8 cellular contexts compared by ENCODE assay signal in the genomic region with DNA sequence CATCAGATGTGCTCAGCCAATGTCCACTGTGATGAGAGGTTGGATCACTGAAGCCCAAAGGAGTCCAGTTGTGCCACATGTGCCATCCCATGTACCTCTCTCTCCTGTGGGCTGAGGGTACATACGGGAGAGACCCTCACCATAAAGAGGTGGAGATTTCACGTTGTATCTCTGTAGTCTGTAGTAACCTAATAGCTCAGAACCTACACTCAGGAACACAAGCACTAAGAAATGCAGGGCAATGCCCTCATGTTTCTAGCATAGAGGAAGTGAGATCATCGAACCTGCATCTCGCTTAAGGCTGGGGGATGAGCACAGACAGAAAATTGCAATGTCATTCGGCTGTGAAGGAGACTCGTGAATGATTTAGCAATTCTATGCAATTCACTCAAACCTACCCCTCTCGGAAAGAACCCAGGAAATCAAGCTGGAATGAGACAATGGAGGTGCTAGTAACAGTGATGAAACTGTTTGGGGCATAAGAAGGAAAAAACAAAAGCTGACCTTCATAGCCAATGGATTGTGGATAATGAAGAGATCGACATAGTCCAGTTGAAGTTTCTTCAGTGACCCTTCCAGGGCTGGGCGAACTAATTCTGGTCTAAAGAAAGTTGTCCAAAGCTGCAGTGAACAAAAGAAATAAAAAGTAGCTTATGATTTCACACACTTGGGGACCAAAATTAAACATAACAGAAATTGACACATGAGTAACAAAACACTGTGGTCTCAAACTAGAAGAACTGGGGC.
DNase-seq lines count a peak whose midpoint lies in the region; ATAC-seq and TF ChIP-seq lines count a peak whose summit lies in the region.

No MANE protein-coding gene starts in this region.

- no peak overlapping the region for H4K8ac ChIP-seq in mesendoderm (ENCODE audit: low read depth, low read length)

- peaks cover 6% of the 10 kb centered on the region for H3K4me1 ChIP-seq in mesendoderm (ENCODE audit: control insufficient read depth, low read depth, low read length)

- H3K4me1 Mint-ChIP-seq in activated T-cell treated with anti-CD3 and anti-CD28 coated beads, Interleukin-2, amount 50 U/mL, for 4 hours (ENCODE audit: low read depth), result peaks cover 13% of the 10 kb centered on the region
- peaks cover 26% of the 10 kb centered on the region for H3K4me1 Mint-ChIP-seq in WTC11
- peaks cover 4% of the 10 kb centered on the region for H3K4me1 Mint-ChIP-seq in endothelial cell (ENCODE audit: unreplicated experiment)

- H2BK15ac ChIP-seq in mesendoderm (replicated peaks; ENCODE audit: low read depth), result no peak overlapping the region

- no peak overlapping the region for H3K27ac ChIP-seq in mesendoderm (ENCODE audit: low read depth, low read length)

- H3K4ac ChIP-seq in mesendoderm (ENCODE audit: low read depth, low read length), result no peak overlapping the region

- H3K9me3 Mint-ChIP-seq in activated T-cell treated with anti-CD3 and anti-CD28 coated beads, Interleukin-2, amount 50 U/mL, for 4 hours, result no peaks in the 10 kb centered on the region
- H3K9me3 Mint-ChIP-seq in WTC11, result peaks cover 4% of the 10 kb centered on the region
- no peaks in the 10 kb centered on the region for H3K9me3 Mint-ChIP-seq in endothelial cell (ENCODE audit: unreplicated experiment)

- peak overlapping the region; percentile 9 for H3K18ac ChIP-seq in mesendoderm (ENCODE audit: low read length)

- no peak for TF ChIP-seq CTCF in WTC11 (IDR thresholded peaks at IDR 0.05)
- TF ChIP-seq CTCF in endothelial cell (IDR thresholded peaks at IDR 0.05; ENCODE audit: unreplicated experiment), result no peak

- WGBS in mesendoderm (ENCODE audit: extremely low coverage, insufficient coverage, low lambda C conversion rate), result no CpG with 5 or more reads among the region's 9 CpGs

- H3K79me1 ChIP-seq in mesendoderm (ENCODE audit: low read length), result no peaks in the 10 kb centered on the region

- H3K4me3 ChIP-seq in mesendoderm (ENCODE audit: low read length), result no peak overlapping the region

- peak overlapping the region; percentile 45 for H3K56ac ChIP-seq in mesendoderm (ENCODE audit: low read length)

- POLR2A ChIA-PET in WTC11 (lab: Charles Lee), result no interaction called here

- H3K4me3 Mint-ChIP-seq in activated T-cell treated with anti-CD3 and anti-CD28 coated beads, Interleukin-2, amount 50 U/mL, for 4 hours, result no peak overlapping the region
- H3K4me3 Mint-ChIP-seq in WTC11 (no peak overlapping the region), endothelial cell (ENCODE audit: unreplicated experiment) (no peak overlapping the region)

- H3K36me3 Mint-ChIP-seq in activated T-cell treated with anti-CD3 and anti-CD28 coated beads, Interleukin-2, amount 50 U/mL, for 4 hours (ENCODE audit: insufficient read depth), result no peaks in the 10 kb centered on the region
- H3K36me3 Mint-ChIP-seq in WTC11 (no peaks in the 10 kb centered on the region), endothelial cell (ENCODE audit: low read depth, unreplicated experiment) (no peaks in the 10 kb centered on the region)

- no peaks in the 10 kb centered on the region for H3K79me2 ChIP-seq in mesendoderm (ENCODE audit: control insufficient read depth, insufficient read depth, low read length)

- H3K9ac ChIP-seq in mesendoderm (ENCODE audit: low read length), result no peak overlapping the region

- CTCF ChIA-PET in WTC11 (lab: Charles Lee), result interaction anchor here (0.6 to 1.4 kb wide), 5 partner anchors 9 to 469 kb away, joined by 3 to 10 read pairs (median 4); no protein-coding TSS in a partner anchor

- peak; percentile 70 to 76 for ATAC-seq in activated T-cell treated with anti-CD3 and anti-CD28 coated beads, Interleukin-2, amount 50 U/mL, for 4 hours
- peak; percentile 72 for ATAC-seq in HG03432 (IDR thresholded peaks at IDR 0.05; ENCODE audit: unreplicated experiment)
- ATAC-seq in WTC11, result no peak

- H3K27ac Mint-ChIP-seq in WTC11, result peak overlapping the region; percentile 34; the same call in 1 of the 2 replicates
- no peak overlapping the region for H3K27ac Mint-ChIP-seq in endothelial cell (ENCODE audit: unreplicated experiment)

- no peak overlapping the region for H3K4me2 ChIP-seq in mesendoderm (ENCODE audit: low read length)

- peak overlapping the region; percentile 79 for H2BK5ac ChIP-seq in mesendoderm (ENCODE audit: low read length)

- H3K27me3 ChIP-seq in mesendoderm (ENCODE audit: insufficient read depth, low read length, poor library complexity), result no peaks in the 10 kb centered on the region

- no peaks in the 10 kb centered on the region for H3K36me3 ChIP-seq in mesendoderm (ENCODE audit: control insufficient read depth, insufficient read depth, low read length)

- no peak overlapping the region for H2AK5ac ChIP-seq in mesendoderm (ENCODE audit: low read length)

- no peak overlapping the region for H2BK120ac ChIP-seq in mesendoderm (ENCODE audit: low read depth, low read length)

- DNase-seq in activated T-cell treated with anti-CD3 and anti-CD28 coated beads, Interleukin-2, amount 50 U/mL, for 4 hours, result no peak
- no peak for DNase-seq in activated T-cell treated with anti-CD3 and anti-CD28 coated beads for 4 hours
- no peak for DNase-seq in WTC11 (ENCODE audit: low spot score)
- peak; percentile 93 for DNase-seq in mesendoderm
- no peak for DNase-seq in NCI-H146 (lab: John Stamatoyannopoulos, UW)
- no peak for DNase-seq in stimulated activated CD4-positive, alpha-beta T cell treated with anti-CD3 and anti-CD28 coated beads, Interleukin-2, amount 100 ng/mL, for 24 hours
- DNase-seq in endothelial cell (ENCODE audit: low spot score), result no peak

- H3K27me3 Mint-ChIP-seq in activated T-cell treated with anti-CD3 and anti-CD28 coated beads, Interleukin-2, amount 50 U/mL, for 4 hours (ENCODE audit: low read depth), result peaks cover 19% of the 10 kb centered on the region
- no peaks in the 10 kb centered on the region; the same call in 1 of the 2 replicates for H3K27me3 Mint-ChIP-seq in WTC11 (ENCODE audit: low read depth)
- peaks cover 2% of the 10 kb centered on the region for H3K27me3 Mint-ChIP-seq in endothelial cell (ENCODE audit: unreplicated experiment)

- H4K5ac ChIP-seq in mesendoderm (ENCODE audit: low read length), result peak overlapping the region; percentile 2

- H3K23ac ChIP-seq in mesendoderm (ENCODE audit: low read length), result peak overlapping the region; percentile 31

TF ChIP-seq in WTC11, 78 proteins besides CTCF, POLR2A, EP300 and RAD21:
- TF ChIP-seq NFE2L1 (CRISPR knock-in tag; IDR thresholded peaks at IDR 0.05) (peak; percentile 76), TP53 (CRISPR knock-in tag; IDR thresholded peaks at IDR 0.05) (no peak)
